ENCODE assay signal across 19 cellular contexts in genomic region chr3:103693831-103694230, GRCh38.
A peak's percentile ranks its signal among the peaks of the same experiment; 100 is the strongest.
DNase-seq lines count a peak whose midpoint lies in the region; ATAC-seq, FAIRE-seq and TF ChIP-seq lines count a peak whose summit lies in the region.
"Had no signal": no experiment of that assay in that cellular context is flagged by ENCODE, and none has a peak within 500 bp of the region (broad histone marks: within the 10 kb centered on the region; RNA-seq: fewer than 3 reads in every experiment).

No MANE protein-coding gene starts in this region.

- H2AFZ ChIP-seq in mammary epithelial cell (ENCODE audit: low read depth, low read length) (no peak overlapping the region), keratinocyte (ENCODE audit: control insufficient read depth, low read length) (peak overlapping the region; percentile 72)

- in situ Hi-C loops in mammary epithelial cell (cut with MboI; ENCODE audit: low sequenced_read_pairs in 2 of 2), result no loop called here

- H3K27ac ChIP-seq in mammary epithelial cell (ENCODE audit: insufficient read depth, low read depth, low read length) (no peak overlapping the region), breast epithelium (no peak overlapping the region), RWPE2 (ENCODE audit: poor library complexity, severe bottlenecking) (peak overlapping the region; percentile 15), keratinocyte (ENCODE audit: control insufficient read depth, insufficient read depth, low read length) (no peak overlapping the region)
- H3K27ac ChIP-seq: 22Rv1, A549, BLaER1 had no signal

- no peaks in the 10 kb centered on the region for H3K9me1 ChIP-seq in keratinocyte (ENCODE audit: control insufficient read depth, extremely low read depth, insufficient read depth, low read length)

- FAIRE-seq in bronchial epithelial cell (lab: Jason Lieb, UNC) (no peak), keratinocyte (lab: Jason Lieb, UNC) (no peak)
- FAIRE-seq: A549 had no signal

- dilution Hi-C loops in mammary epithelial cell (cut with HindIII; ENCODE audit: low sequenced_read_pairs), result no loop called here
- dilution Hi-C loops in keratinocyte (cut with MboI; ENCODE audit: extremely low pct_ligation_motif_present, low sequenced_read_pairs), result no loop called here

- intact Hi-C loops in mammary epithelial cell (cut with micrococcal nuclease), result no loop called here
- intact Hi-C loops in breast epithelium (cut with DNase I; ENCODE audit: low total_unique reads), result no loop called here

- H3K36me3 ChIP-seq in mammary epithelial cell (ENCODE audit: insufficient read depth, low read length) (no peaks in the 10 kb centered on the region), breast epithelium (no peaks in the 10 kb centered on the region), RWPE2 (ENCODE audit: low read depth) (no peaks in the 10 kb centered on the region), bronchial epithelial cell (ENCODE audit: control insufficient read depth, insufficient read depth, low read length) (no peaks in the 10 kb centered on the region), keratinocyte (ENCODE audit: control insufficient read depth in 2 of 2, extremely low read depth in 1 of 2, insufficient read depth in 2 of 2, low read length in 2 of 2) (no peaks in the 10 kb centered on the region)
- H3K36me3 ChIP-seq: BLaER1 had no signal

- H3K79me2 ChIP-seq in mammary epithelial cell (ENCODE audit: insufficient read depth, low read length), result no peaks in the 10 kb centered on the region
- no peaks in the 10 kb centered on the region for H3K79me2 ChIP-seq in keratinocyte (ENCODE audit: control insufficient read depth, insufficient read depth, low read length)

- TF ChIP-seq CTCF in mammary epithelial cell (conservative IDR thresholded peaks at IDR 0.05 in 1 of 2, IDR thresholded peaks at IDR 0.05 in 1 of 2; ENCODE audit: extremely low read depth in 1 of 2, insufficient read depth in 1 of 2, low read depth in 1 of 2, low read length in 2 of 2) (no peak), breast epithelium (IDR thresholded peaks at IDR 0.05) (no peak), RWPE2 (IDR thresholded peaks at IDR 0.05; ENCODE audit: poor library complexity, severe bottlenecking) (no peak), bronchial epithelial cell (IDR thresholded peaks at IDR 0.05; ENCODE audit: insufficient read depth, low read length, severe bottlenecking) (no peak), keratinocyte (optimal IDR thresholded peaks at IDR 0.05 in 1 of 3, IDR thresholded peaks at IDR 0.05 in 1 of 3, conservative IDR thresholded peaks at IDR 0.05 in 1 of 3; ENCODE audit: extremely low read depth in 1 of 3, insufficient read depth in 2 of 3, low read length in 3 of 3) (no peak)

- peak; percentile 2 for DNase-seq in mammary epithelial cell
- no peak for DNase-seq in breast epithelium (ENCODE audit: low spot score in 2 of 2)
- no peak for DNase-seq in RWPE2 (ENCODE audit: low spot score)
- DNase-seq in bronchial epithelial cell (ENCODE audit: low read depth), result peak; percentile 82
- DNase-seq in keratinocyte (ENCODE audit: low read depth, low spot score), result no peak
- DNase-seq in stimulated activated CD4-positive, alpha-beta T cell treated with anti-CD3 and anti-CD28 coated beads, Interleukin-4, amount 100 ng/mL, for 1 hour, result no peak
- DNase-seq: CD4-positive, alpha-beta memory T cell; DMS153; DMS79; GF-D8; GOT3; H7; HFFc6 had no signal

- BruUV-seq in mammary epithelial cell (replicated peaks; lab: Mats Ljungman, UMichigan), result no TSS peak

- H3K4me2 ChIP-seq in mammary epithelial cell (ENCODE audit: insufficient read depth, low read depth, low read length) (no peak overlapping the region), keratinocyte (ENCODE audit: control insufficient read depth, extremely low read depth, insufficient read depth, low read depth, low read length) (no peak overlapping the region)
- H3K4me2 ChIP-seq: A549, BLaER1 had no signal

- TF ChIP-seq POLR2A in breast epithelium (IDR thresholded peaks at IDR 0.05), result no peak

- CTCF ChIA-PET in mammary epithelial cell (lab: Charles Lee; ENCODE audit: low non-redundant PET), result no interaction called here

- H4K20me1 ChIP-seq in mammary epithelial cell (ENCODE audit: insufficient read depth, low read length) (no peaks in the 10 kb centered on the region), keratinocyte (ENCODE audit: control insufficient read depth, extremely low read depth, insufficient read depth, low read length) (no peaks in the 10 kb centered on the region)
- H4K20me1 ChIP-seq: BLaER1 had no signal

- H3K27me3 ChIP-seq in mammary epithelial cell (ENCODE audit: insufficient read depth, low read length) (no peaks in the 10 kb centered on the region), breast epithelium (no peaks in the 10 kb centered on the region), RWPE2 (ENCODE audit: insufficient read depth, poor library complexity, severe bottlenecking) (no peaks in the 10 kb centered on the region), bronchial epithelial cell (ENCODE audit: control insufficient read depth, insufficient read depth, low read length) (no peaks in the 10 kb centered on the region), keratinocyte (ENCODE audit: control insufficient read depth, extremely low read depth, insufficient read depth, low read length) (no peaks in the 10 kb centered on the region)
- H3K27me3 ChIP-seq: BLaER1 had no signal

- WGBS in mammary epithelial cell (ENCODE audit: low coverage, missing lambda C conversion rate), result 0% methylated on average over 2 of the region's 2 CpGs

- no peaks in the 10 kb centered on the region for H3K4me1 ChIP-seq in mammary epithelial cell (ENCODE audit: insufficient read depth, low read length)
- H3K4me1 ChIP-seq in breast epithelium, result no peaks in the 10 kb centered on the region
- H3K4me1 ChIP-seq in RWPE2 (ENCODE audit: insufficient read depth, poor library complexity, severe bottlenecking), result no peaks in the 10 kb centered on the region
- H3K4me1 ChIP-seq in keratinocyte (ENCODE audit: control insufficient read depth, extremely low read depth, insufficient read depth, low read length), result no peaks in the 10 kb centered on the region
- H3K4me1 ChIP-seq: A549, BLaER1 had no signal

- H3K9me3 ChIP-seq in mammary epithelial cell (replicated peaks; ENCODE audit: insufficient read depth, low read length) (no peaks in the 10 kb centered on the region), breast epithelium (peaks cover 0 to 5% of the 10 kb centered on the region in 2 donors), RWPE2 (ENCODE audit: severe bottlenecking) (no peaks in the 10 kb centered on the region), keratinocyte (ENCODE audit: control insufficient read depth, low read depth, low read length) (no peaks in the 10 kb centered on the region)
- H3K9me3 ChIP-seq: A549, BLaER1 had no signal

- H3K4me3 ChIP-seq in mammary epithelial cell (replicated peaks in 1 of 3; ENCODE audit: insufficient read depth in 1 of 3, low read depth in 2 of 3, low read length in 3 of 3) (no peak overlapping the region), breast epithelium (no peak overlapping the region), RWPE2 (ENCODE audit: severe bottlenecking) (no peak overlapping the region), bronchial epithelial cell (ENCODE audit: low read depth, low read length) (no peak overlapping the region), keratinocyte (ENCODE audit: control insufficient read depth in 2 of 3, extremely low read depth in 1 of 3, insufficient read depth in 2 of 3, low read depth in 1 of 3, low read length in 3 of 3) (no peak overlapping the region)
- H3K4me3 ChIP-seq: A549, BLaER1 had no signal

- ATAC-seq in RWPE2 (ENCODE audit: low read depth) (peak; percentile 72), GM18520 (IDR thresholded peaks at IDR 0.05; ENCODE audit: unreplicated experiment) (no peak), GM18502 (IDR thresholded peaks at IDR 0.05; ENCODE audit: poor library complexity, unreplicated experiment) (no peak)
- ATAC-seq: A549, HCT116 had no signal

- no peak overlapping the region for H3K9ac ChIP-seq in mammary epithelial cell (ENCODE audit: insufficient read depth, low read length)
- no peak overlapping the region for H3K9ac ChIP-seq in keratinocyte (ENCODE audit: control insufficient read depth, extremely low read depth, insufficient read depth, low read length)
- H3K9ac ChIP-seq: BLaER1 had no signal

Comparison
In these comparisons a context has a peak if more than half of its experiments do, and no peak if none do; other contexts are left out.
1. DNase-seq: peak in mammary epithelial cell (single experiment) and bronchial epithelial cell (single experiment); none in breast epithelium (0 of 2), RWPE2 (single experiment), keratinocyte (single experiment) and stimulated activated CD4-positive, alpha-beta T cell treated with anti-CD3 and anti-CD28 coated beads, Interleukin-4, amount 100 ng/mL, for 1 hour (single experiment).